ENCODE assay signal across 1 cellular context in the genomic region with DNA sequence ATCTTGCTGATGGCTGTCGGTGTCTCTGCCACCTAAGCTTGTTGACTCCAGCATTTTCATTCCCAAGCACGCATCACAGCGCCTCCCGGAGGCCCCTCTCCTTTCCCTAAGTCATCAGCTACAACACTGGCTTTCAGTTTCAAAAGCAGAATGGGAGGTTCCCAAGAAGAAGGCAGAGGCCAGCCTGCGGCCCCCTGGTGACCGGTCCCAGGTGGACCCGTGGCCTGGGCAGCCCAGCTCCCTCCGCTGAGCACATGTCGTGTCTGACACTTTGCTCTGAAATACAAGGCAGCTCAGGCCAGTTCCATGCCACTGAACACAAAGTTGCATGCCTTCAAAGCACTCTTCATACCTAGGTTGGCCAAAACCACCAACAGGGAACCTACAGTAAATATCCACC.
TF ChIP-seq lines count a peak whose summit lies in the region.

No MANE protein-coding gene starts in this region.

TF ChIP-seq in K562, 482 proteins besides CTCF, POLR2A, EP300 and RAD21 (continued from another document):
- TF ChIP-seq, protein P1, sequence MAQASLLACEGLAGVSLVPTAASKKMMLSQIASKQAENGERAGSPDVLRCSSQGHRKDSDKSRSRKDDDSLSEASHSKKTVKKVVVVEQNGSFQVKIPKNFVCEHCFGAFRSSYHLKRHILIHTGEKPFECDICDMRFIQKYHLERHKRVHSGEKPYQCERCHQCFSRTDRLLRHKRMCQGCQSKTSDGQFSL (CRISPR knock-in tag; IDR thresholded peaks at IDR 0.05) = no peak
- TF ChIP-seq, protein P1 (tag; IDR thresholded peaks at IDR 0.05) = no peak
- no peak for TF ChIP-seq ZNF174 (CRISPR knock-in tag; IDR thresholded peaks at IDR 0.05)
- TF ChIP-seq, protein P2, sequence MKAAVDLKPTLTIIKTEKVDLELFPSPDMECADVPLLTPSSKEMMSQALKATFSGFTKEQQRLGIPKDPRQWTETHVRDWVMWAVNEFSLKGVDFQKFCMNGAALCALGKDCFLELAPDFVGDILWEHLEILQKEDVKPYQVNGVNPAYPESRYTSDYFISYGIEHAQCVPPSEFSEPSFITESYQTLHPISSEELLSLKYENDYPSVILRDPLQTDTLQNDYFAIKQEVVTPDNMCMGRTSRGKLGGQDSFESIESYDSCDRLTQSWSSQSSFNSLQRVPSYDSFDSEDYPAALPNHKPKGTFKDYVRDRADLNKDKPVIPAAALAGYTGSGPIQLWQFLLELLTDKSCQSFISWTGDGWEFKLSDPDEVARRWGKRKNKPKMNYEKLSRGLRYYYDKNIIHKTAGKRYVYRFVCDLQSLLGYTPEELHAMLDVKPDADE (conservative IDR thresholded peaks at IDR 0.05; ENCODE audit: control insufficient read depth, low read depth, low read length) = no peak
- no peak for TF ChIP-seq POLR3G (IDR thresholded peaks at IDR 0.05; ENCODE audit: extremely low read depth, insufficient read length, insufficient replicate concordance)
- TF ChIP-seq, protein P3, sequence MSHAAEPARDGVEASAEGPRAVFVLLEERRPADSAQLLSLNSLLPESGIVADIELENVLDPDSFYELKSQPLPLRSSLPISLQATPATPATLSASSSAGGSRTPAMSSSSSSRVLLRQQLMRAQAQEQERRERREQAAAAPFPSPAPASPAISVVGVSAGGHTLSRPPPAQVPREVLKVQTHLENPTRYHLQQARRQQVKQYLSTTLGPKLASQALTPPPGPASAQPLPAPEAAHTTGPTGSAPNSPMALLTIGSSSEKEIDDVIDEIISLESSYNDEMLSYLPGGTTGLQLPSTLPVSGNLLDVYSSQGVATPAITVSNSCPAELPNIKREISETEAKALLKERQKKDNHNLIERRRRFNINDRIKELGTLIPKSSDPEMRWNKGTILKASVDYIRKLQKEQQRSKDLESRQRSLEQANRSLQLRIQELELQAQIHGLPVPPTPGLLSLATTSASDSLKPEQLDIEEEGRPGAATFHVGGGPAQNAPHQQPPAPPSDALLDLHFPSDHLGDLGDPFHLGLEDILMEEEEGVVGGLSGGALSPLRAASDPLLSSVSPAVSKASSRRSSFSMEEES (CRISPR knock-in tag; IDR thresholded peaks at IDR 0.05) = no peak
- TF ChIP-seq MAFG (tag; conservative IDR thresholded peaks at IDR 0.05) = no peak
- no peak for TF ChIP-seq NBN (IDR thresholded peaks at IDR 0.05; ENCODE audit: low read depth)
- TF ChIP-seq MCM7 (IDR thresholded peaks at IDR 0.05) = no peak
